Comparison of ENCODE assay signal across 17 cellular contexts in genomic region chr1:71956613-71957012, GRCh38.
"Had no signal": no experiment of that assay in that cellular context is flagged by ENCODE, and none has a peak within 500 bp of the region (broad histone marks: within the 10 kb centered on the region; RNA-seq: fewer than 3 reads in every experiment).

No MANE protein-coding gene starts in this region.

- H3K27me3 ChIP-seq: colonic mucosa, gastroesophageal sphincter, neutrophil, sigmoid colon, suprapubic skin, tibial artery, upper lobe of left lung, uterus had no signal

- H3K27ac ChIP-seq: colonic mucosa, gastroesophageal sphincter, neutrophil, sigmoid colon, suprapubic skin, tibial artery, upper lobe of left lung, uterus had no signal

- H3K36me3 ChIP-seq: colonic mucosa, gastroesophageal sphincter, neutrophil, sigmoid colon, suprapubic skin, tibial artery, upper lobe of left lung, uterus had no signal

- H3K4me3 ChIP-seq: colonic mucosa, gastroesophageal sphincter, sigmoid colon, smooth muscle cell, suprapubic skin, tibial artery, upper lobe of left lung, uterus had no signal

- DNase-seq: cerebellar nuclear complex; colonic mucosa; effector CD4-positive, alpha-beta T cell; glutamatergic neuron; islet precursor cell; naive thymus-derived CD8-positive, alpha-beta T cell; posterior cingulate gyrus; sigmoid colon; stimulated activated CD4-positive, alpha-beta T cell treated with anti-CD3 and anti-CD28 coated beads, Interleukin-2, amount 100 ng/mL, for 48 hours; stimulated activated naive CD8-positive, alpha-beta T cell treated with anti-CD3 and anti-CD28 coated beads, Interleukin-15, Interleukin-2, amounts not matched to agents 100 U/mL and 50 U/mL, for 24 hours; tibial artery; upper lobe of left lung; uterus had no signal

- H3K4me1 ChIP-seq: colonic mucosa, gastroesophageal sphincter, suprapubic skin, upper lobe of left lung, uterus had no signal

- H3K4me2 ChIP-seq: smooth muscle cell had no signal

- H3K9me3 ChIP-seq: colonic mucosa, gastroesophageal sphincter, neutrophil, sigmoid colon, suprapubic skin, tibial artery, upper lobe of left lung, uterus had no signal
